In genomic region chr11:1341928-1342524, GRCh38 we compare ENCODE assay signal across 10 cellular contexts. TPM values are rescaled to one million over a fixed set of nuclear protein-coding genes. Genes with fewer than 3 reads are reported as not detected.
DNase-seq lines count a peak whose midpoint lies in the region; TF ChIP-seq lines count a peak whose summit lies in the region.
"Had no signal": no experiment of that assay in that cellular context is flagged by ENCODE, and none has a peak within 500 bp of the region (broad histone marks: within the 10 kb centered on the region; RNA-seq: fewer than 3 reads in every experiment).

No MANE protein-coding gene starts in this region.

- no peaks in the 10 kb centered on the region for H3K4me1 ChIP-seq in colonic mucosa

- no peak overlapping the region for H3K9ac ChIP-seq in colonic mucosa (ENCODE audit: low read depth in 2 of 2, low read length in 2 of 2)

- no peak overlapping the region for H3K27ac Mint-ChIP-seq in activated CD4-positive, alpha-beta T cell treated with anti-CD3 and anti-CD28 coated beads, Interleukin-2, amount 10 ng/mL, durations not matched to agents 24 days and 14 days
- H3K27ac Mint-ChIP-seq: stimulated activated effector memory CD8-positive, alpha-beta T cell treated with anti-CD3 and anti-CD28 coated beads, Interleukin-12 subunit alpha, Interleukin-12 subunit beta, amount 100 ng/mL, for 72 hours had no signal

- intact Hi-C loops in colonic mucosa (cut with DNase I) = no loop called here
- intact Hi-C loops in activated CD4-positive, alpha-beta T cell treated with anti-CD3 and anti-CD28 coated beads, Interleukin-2, amount 10 ng/mL, durations not matched to agents 24 days and 14 days (cut with micrococcal nuclease) = no loop called here

- H3K36me3 ChIP-seq in colonic mucosa = no peaks in the 10 kb centered on the region

- H3K4me3 Mint-ChIP-seq in activated CD4-positive, alpha-beta T cell treated with anti-CD3 and anti-CD28 coated beads, Interleukin-2, amount 10 ng/mL, durations not matched to agents 24 days and 14 days = no peak overlapping the region
- H3K4me3 Mint-ChIP-seq: stimulated activated effector memory CD8-positive, alpha-beta T cell treated with anti-CD3 and anti-CD28 coated beads, Interleukin-12 subunit alpha, Interleukin-12 subunit beta, amount 100 ng/mL, for 72 hours had no signal

- no peaks in the 10 kb centered on the region for H3K27me3 ChIP-seq in colonic mucosa

- peaks cover 2% of the 10 kb centered on the region for H3K4me1 Mint-ChIP-seq in activated CD4-positive, alpha-beta T cell treated with anti-CD3 and anti-CD28 coated beads, Interleukin-2, amount 10 ng/mL, durations not matched to agents 24 days and 14 days

- H3K36me3 Mint-ChIP-seq in activated CD4-positive, alpha-beta T cell treated with anti-CD3 and anti-CD28 coated beads, Interleukin-2, amount 10 ng/mL, durations not matched to agents 24 days and 14 days (ENCODE audit: low read depth) = no peaks in the 10 kb centered on the region
- H3K36me3 Mint-ChIP-seq: stimulated activated effector memory CD8-positive, alpha-beta T cell treated with anti-CD3 and anti-CD28 coated beads, Interleukin-12 subunit alpha, Interleukin-12 subunit beta, amount 100 ng/mL, for 72 hours had no signal

- no peaks in the 10 kb centered on the region for H3K9me3 ChIP-seq in colonic mucosa

- DNase-seq in DMS53 (lab: John Stamatoyannopoulos, UW) (peak; percentile 67), M059J (ENCODE audit: low read depth) (peak; percentile 21), colonic mucosa (peak; percentile 16), mesenteric fat pad (ENCODE audit: low spot score) (peak; percentile 28), SIG-M5 treated with dmso at 0.1 percent for 504 hours (lab: John Stamatoyannopoulos, UW; ENCODE audit: unreplicated experiment) (no peak), NCI-H446 (lab: John Stamatoyannopoulos, UW) (no peak)
- DNase-seq in activated CD4-positive, alpha-beta T cell treated with anti-CD3 and anti-CD28 coated beads, Interleukin-2, amount 10 ng/mL, durations not matched to agents 24 days and 14 days = no peak
- DNase-seq: Karpas-422 had no signal

- no peak for TF ChIP-seq CTCF in colonic mucosa (IDR thresholded peaks at IDR 0.05)

- peaks cover 8% of the 10 kb centered on the region for H3K27me3 Mint-ChIP-seq in activated CD4-positive, alpha-beta T cell treated with anti-CD3 and anti-CD28 coated beads, Interleukin-2, amount 10 ng/mL, durations not matched to agents 24 days and 14 days

- no peak overlapping the region for H3K4me3 ChIP-seq in colonic mucosa
- H3K4me3 ChIP-seq: coronary artery had no signal

- H3K27ac ChIP-seq in colonic mucosa = no peak overlapping the region

- peaks cover 4% of the 10 kb centered on the region for H3K9me3 Mint-ChIP-seq in activated CD4-positive, alpha-beta T cell treated with anti-CD3 and anti-CD28 coated beads, Interleukin-2, amount 10 ng/mL, durations not matched to agents 24 days and 14 days

RNA-seq across cellular contexts. Expression of gene TOLLIP, which starts 32.6 kb away (rescaled TPM):
- 19.8 and 21.5 TPM in 2 replicates for total RNA-seq in M059J (2014; rRNA removed; shearing (Covaris generic))
- total RNA-seq in colonic mucosa = 10 to 100 TPM; 49.8 to 59.7 TPM
- 63.6 TPM for total RNA-seq in mesenteric fat pad
- total RNA-seq in activated CD4-positive, alpha-beta T cell treated with anti-CD3 and anti-CD28 coated beads, Interleukin-2, amount 10 ng/mL, durations not matched to agents 24 days and 14 days = 32.4 and 38.9 TPM in 2 replicates

RNA-seq across cellular contexts. Expression of gene BRSK2, which starts 47.7 kb away (rescaled TPM):
- total RNA-seq in M059J (2014; rRNA removed; shearing (Covaris generic)) = 0.44 TPM in 1 of 2 replicates, not detected in the other
- 1 to 10 TPM in 1 of 2 donors, under 1 TPM in 1; 0.52 to 1.2 TPM for total RNA-seq in colonic mucosa
- total RNA-seq in mesenteric fat pad = 1.4 TPM
- 0.84 and 0.97 TPM in 2 replicates for total RNA-seq in activated CD4-positive, alpha-beta T cell treated with anti-CD3 and anti-CD28 coated beads, Interleukin-2, amount 10 ng/mL, durations not matched to agents 24 days and 14 days

Comparison
In these comparisons a context has a peak if more than half of its experiments do, and no peak if none do; other contexts are left out.
1. DNase-seq: peak in DMS53 (single experiment), M059J (single experiment), colonic mucosa (single experiment) and mesenteric fat pad (single experiment); none in SIG-M5 treated with dmso at 0.1 percent for 504 hours (single experiment), activated CD4-positive, alpha-beta T cell treated with anti-CD3 and anti-CD28 coated beads, Interleukin-2, amount 10 ng/mL, durations not matched to agents 24 days and 14 days (single experiment) and NCI-H446 (0 of 2).